29 cellular contexts compared by ENCODE assay signal in genomic region chr20:57442160-57442887, GRCh38. TPM values are rescaled to one million over a fixed set of nuclear protein-coding genes. Genes with fewer than 3 reads are reported as not detected.
DNase-seq lines count a peak whose midpoint lies in the region; ATAC-seq, FAIRE-seq and TF ChIP-seq lines count a peak whose summit lies in the region.
"Had no signal": no experiment of that assay in that cellular context is flagged by ENCODE, and none has a peak within 500 bp of the region (broad histone marks: within the 10 kb centered on the region; RNA-seq: fewer than 3 reads in every experiment).

No MANE protein-coding gene starts in this region.

- POLR2A ChIA-PET in CD8-positive, alpha-beta T cell (lab: Charles Lee) = no interaction called here

- H3K27me3 ChIP-seq in prostate gland (replicated peaks; ENCODE audit: insufficient read depth) = no peaks in the 10 kb centered on the region
- no peaks in the 10 kb centered on the region for H3K27me3 ChIP-seq in CD8-positive, alpha-beta T cell (ENCODE audit: insufficient read depth, low read length)
- H3K27me3 ChIP-seq: ovary, testis had no signal

- H3K4me1 ChIP-seq in kidney (ENCODE audit: control insufficient read depth in 1 of 2, insufficient read depth in 1 of 2, low read depth in 1 of 2, low read length in 2 of 2) = no peaks in the 10 kb centered on the region
- peaks cover 7% of the 10 kb centered on the region for H3K4me1 ChIP-seq in prostate gland (replicated peaks)
- H3K4me1 ChIP-seq in CD8-positive, alpha-beta T cell (ENCODE audit: insufficient read depth, low read length) = no peaks in the 10 kb centered on the region
- H3K4me1 ChIP-seq: foreskin keratinocyte had no signal

- H3K27ac ChIP-seq in kidney (ENCODE audit: low read depth in 2 of 2, low read length in 2 of 2) (no peak overlapping the region), prostate gland (peak overlapping the region; percentile 85 to 92)
- no peak overlapping the region for H3K27ac ChIP-seq in CD8-positive, alpha-beta T cell (ENCODE audit: low read depth, low read length)
- H3K27ac ChIP-seq: A549, epithelial cell of prostate, foreskin keratinocyte had no signal

- H3K27me3 Mint-ChIP-seq in CD8-positive, alpha-beta T cell (ENCODE audit: low read depth) = no peaks in the 10 kb centered on the region
- H3K27me3 Mint-ChIP-seq: B cell; naive thymus-derived CD8-positive, alpha-beta T cell had no signal

- no peak overlapping the region for H3K4me3 Mint-ChIP-seq in CD8-positive, alpha-beta T cell
- H3K4me3 Mint-ChIP-seq: activated naive CD4-positive, alpha-beta T cell treated with anti-CD3 and anti-CD28 coated beads for 36 hours; activated T-cell treated with anti-CD3 and anti-CD28 coated beads, Interleukin-2, amount 50 U/mL, for 72 hours; B cell; GM23338; naive thymus-derived CD8-positive, alpha-beta T cell; T-helper 1 cell treated with Interleukin-12 subunit alpha and Interleukin-12 subunit beta and Interleukin-4 antibody, amounts not matched to agents 30 μg/mL and 1 μg/mL, for 36 hours had no signal

- DNase-seq in Right ventricle myocardium superior (peak; percentile 38), left ventricle myocardium superior (no peak), kidney (peak; percentile 56), prostate gland (ENCODE audit: low spot score) (no peak), urothelium cell line (ENCODE audit: low spot score) (no peak), NCI-H2171 treated with DMSO at 0.1 percent for 48 hours (lab: John Stamatoyannopoulos, UW) (no peak)
- DNase-seq in CD8-positive, alpha-beta T cell = no peak
- DNase-seq: activated CD4-positive, alpha-beta T cell treated with anti-CD3 and anti-CD28 coated beads for 4 hours; activated naive CD4-positive, alpha-beta T cell treated with anti-CD3 and anti-CD28 coated beads for 36 hours; activated T-cell treated with anti-CD3 and anti-CD28 coated beads, Interleukin-2, amount 50 U/mL, for 72 hours; aorta; cerebellar nuclear complex; COR-L47; DND-41; foreskin keratinocyte; mesenchymal stem cell; naive thymus-derived CD8-positive, alpha-beta T cell; NCI-H1105 treated with DMSO at 0.1 percent for 48 hours; NCI-H510A; testis had no signal

- H3K36me3 Mint-ChIP-seq in CD8-positive, alpha-beta T cell = no peaks in the 10 kb centered on the region
- H3K36me3 Mint-ChIP-seq: naive thymus-derived CD8-positive, alpha-beta T cell had no signal

- H3K27ac Mint-ChIP-seq in CD8-positive, alpha-beta T cell = no peak overlapping the region
- H3K27ac Mint-ChIP-seq: activated naive CD4-positive, alpha-beta T cell treated with anti-CD3 and anti-CD28 coated beads for 36 hours; activated T-cell treated with anti-CD3 and anti-CD28 coated beads, Interleukin-2, amount 50 U/mL, for 72 hours; B cell; GM23338; naive thymus-derived CD8-positive, alpha-beta T cell; T-helper 1 cell treated with Interleukin-12 subunit alpha and Interleukin-12 subunit beta and Interleukin-4 antibody, amounts not matched to agents 30 μg/mL and 1 μg/mL, for 36 hours had no signal

- H3K4me3 ChIP-seq in kidney (ENCODE audit: low read length in 2 of 2) (no peak overlapping the region), prostate gland (no peak overlapping the region)
- H3K4me3 ChIP-seq in CD8-positive, alpha-beta T cell (ENCODE audit: low read depth, low read length) = no peak overlapping the region
- H3K4me3 ChIP-seq: A549, GM23338, ovary, testis had no signal

- TF ChIP-seq POLR2A in prostate gland (IDR thresholded peaks at IDR 0.05) = no peak

- CTCF ChIA-PET in CD8-positive, alpha-beta T cell (lab: Charles Lee) = interaction anchor here (1.7 to 1.8 kb wide), 2 partner anchors 29 to 61 kb away, joined by 3 to 4 read pairs; no protein-coding TSS in a partner anchor

- whole genome bisulfite sequencing in prostate gland = 72% methylated on average over 17 of the region's 17 CpGs

- no peaks in the 10 kb centered on the region for H3K36me3 ChIP-seq in kidney (ENCODE audit: control insufficient read depth in 1 of 2, insufficient read depth in 2 of 2, low read length in 2 of 2)
- H3K36me3 ChIP-seq in prostate gland = no peaks in the 10 kb centered on the region
- H3K36me3 ChIP-seq in CD8-positive, alpha-beta T cell (ENCODE audit: insufficient read depth, low read length) = no peaks in the 10 kb centered on the region
- H3K36me3 ChIP-seq: ovary had no signal

- peaks cover 2% of the 10 kb centered on the region for H3K4me1 Mint-ChIP-seq in CD8-positive, alpha-beta T cell (ENCODE audit: low read depth)

- H3K9me3 ChIP-seq in kidney (ENCODE audit: control insufficient read depth in 1 of 2, low read length in 2 of 2) = peaks cover 0 to 3% of the 10 kb centered on the region in 2 donors
- no peaks in the 10 kb centered on the region for H3K9me3 ChIP-seq in prostate gland
- no peaks in the 10 kb centered on the region for H3K9me3 ChIP-seq in CD8-positive, alpha-beta T cell (ENCODE audit: low read length)
- H3K9me3 ChIP-seq: ovary, testis had no signal

- no peaks in the 10 kb centered on the region for H3K9me3 Mint-ChIP-seq in CD8-positive, alpha-beta T cell
- H3K9me3 Mint-ChIP-seq: activated naive CD4-positive, alpha-beta T cell treated with anti-CD3 and anti-CD28 coated beads for 36 hours; activated T-cell treated with anti-CD3 and anti-CD28 coated beads, Interleukin-2, amount 50 U/mL, for 72 hours; GM23338; naive thymus-derived CD8-positive, alpha-beta T cell had no signal

- intact Hi-C loops in Right ventricle myocardium superior (cut with DNase I) (no loop called here), left ventricle myocardium superior (cut with micrococcal nuclease) (no loop called here), kidney (cut with DNase I) (no loop called here), prostate gland (cut with DNase I) (loop anchor here (5.0 kb wide), 1 partner anchor 35 kb away; no protein-coding TSS in a partner anchor)
- intact Hi-C loops in CD8-positive, alpha-beta T cell (cut with DNase I, micrococcal nuclease) = no loop called here

- no peak for ATAC-seq in Right ventricle myocardium superior (ENCODE audit: poor library complexity)
- ATAC-seq in left ventricle myocardium superior = no peak
- ATAC-seq in GM21717 (IDR thresholded peaks at IDR 0.05; ENCODE audit: unreplicated experiment) = no peak
- no peak for ATAC-seq in CD8-positive, alpha-beta T cell
- ATAC-seq: A549; activated T-cell treated with anti-CD3 and anti-CD28 coated beads, Interleukin-2, amount 50 U/mL, for 72 hours; foreskin keratinocyte; naive thymus-derived CD8-positive, alpha-beta T cell had no signal

- TF ChIP-seq CTCF in kidney (IDR thresholded peaks at IDR 0.05; ENCODE audit: borderline replicate concordance, extremely low read depth, insufficient read depth) = no peak
- TF ChIP-seq CTCF in prostate gland (IDR thresholded peaks at IDR 0.05) = no peak
- no peak for TF ChIP-seq CTCF in CD8-positive, alpha-beta T cell (IDR thresholded peaks at IDR 0.05)

- no peak for FAIRE-seq in kidney (lab: Jason Lieb, UNC)
- peak; percentile 58 for FAIRE-seq in urothelium cell line (lab: Jason Lieb, UNC)
- FAIRE-seq: A549, GM12892, RCC 7860 had no signal

- H3K9ac ChIP-seq in kidney (ENCODE audit: low read length in 2 of 2) = no peak overlapping the region

RNA-seq across cellular contexts. Expression of gene RBM38, which starts 51.1 kb away (rescaled TPM):
- 91.5 TPM for total RNA-seq in Right ventricle myocardium superior
- total RNA-seq in left ventricle myocardium superior = 89.3 TPM
- total RNA-seq in kidney = 16.8 TPM
- polyA plus RNA-seq in kidney (ENCODE audit: insufficient read depth, low read depth, low replicate concordance) = 18.0 TPM
- 100 to 1,000 TPM in 1 of 2 donors, 10 to 100 TPM in 1; 29.9 to 104 TPM for total RNA-seq in prostate gland
- 100 to 1,000 TPM; 739 to 743 TPM for total RNA-seq in CD8-positive, alpha-beta T cell

Comparison
In these comparisons a context has a peak if more than half of its experiments do, and no peak if none do; other contexts are left out.
1. DNase-seq: peak in Right ventricle myocardium superior (single experiment) and kidney (single experiment); none in left ventricle myocardium superior (single experiment), prostate gland (single experiment), urothelium cell line (single experiment), CD8-positive, alpha-beta T cell (0 of 7) and NCI-H2171 treated with DMSO at 0.1 percent for 48 hours (single experiment).
2. H3K27ac ChIP-seq: peak in prostate gland (2 of 2); none in kidney (0 of 2) and CD8-positive, alpha-beta T cell (single experiment).